ENCODE assay signal across 23 cellular contexts in genomic region chr3:25887907-25888306, GRCh38.
A peak's percentile ranks its signal among the peaks of the same experiment; 100 is the strongest.
DNase-seq lines count a peak whose midpoint lies in the region; ATAC-seq and TF ChIP-seq lines count a peak whose summit lies in the region.
"Had no signal": no experiment of that assay in that cellular context is flagged by ENCODE, and none has a peak within 500 bp of the region (broad histone marks: within the 10 kb centered on the region; RNA-seq: fewer than 3 reads in every experiment).

No MANE protein-coding gene starts in this region.

- H3K27me3 Mint-ChIP-seq in activated naive CD4-positive, alpha-beta T cell treated with anti-CD3 and anti-CD28 coated beads, Interleukin-2, amount 50 U/mL, for 24 hours: peaks cover 6% of the 10 kb centered on the region
- peaks cover 7% of the 10 kb centered on the region for H3K27me3 Mint-ChIP-seq in activated naive CD4-positive, alpha-beta T cell treated with anti-CD3 and anti-CD28 coated beads, Interleukin-2, amount 10 ng/mL, durations not matched to agents 7 days and 5 days
- H3K27me3 Mint-ChIP-seq in natural killer cell (ENCODE audit: low read depth in 2 of 2): peaks cover 0 to 4% of the 10 kb centered on the region in 2 donors
- peaks cover 3 to 4% of the 10 kb centered on the region in 2 donors for H3K27me3 Mint-ChIP-seq in natural killer cell treated with Interleukin-12 subunit alpha and Interleukin-12 subunit beta and Interleukin-15 and Interleukin-18, amount 100 ng/mL, for 72 hours
- peaks cover 8% of the 10 kb centered on the region for H3K27me3 Mint-ChIP-seq in activated T-helper 17 cell treated with anti-CD3 and anti-CD28 coated beads, Interleukin-2, amount 50 U/mL, for 72 hours
- peaks cover 8% of the 10 kb centered on the region for H3K27me3 Mint-ChIP-seq in stimulated activated naive CD8-positive, alpha-beta T cell treated with anti-CD3 and anti-CD28 coated beads, Interleukin-15, amount 100 ng/mL, for 72 hours

- ATAC-seq in natural killer cell: peak in 2 of 3 donors; percentile 42 to 55
- ATAC-seq in natural killer cell treated with Interleukin-12 subunit alpha and Interleukin-12 subunit beta and Interleukin-15 and Interleukin-18, amount 100 ng/mL, for 72 hours: no peak
- peak; percentile 80 for ATAC-seq in activated T-helper 17 cell treated with anti-CD3 and anti-CD28 coated beads, Interleukin-2, amount 50 U/mL, for 72 hours (replicated peaks)
- peak; percentile 31 for ATAC-seq in stimulated activated naive CD8-positive, alpha-beta T cell treated with anti-CD3 and anti-CD28 coated beads, Interleukin-15, amount 100 ng/mL, for 72 hours
- ATAC-seq: A549, GM12878, HCT116 had no signal

- H3K36me3 Mint-ChIP-seq in activated naive CD4-positive, alpha-beta T cell treated with anti-CD3 and anti-CD28 coated beads, Interleukin-2, amount 50 U/mL, for 24 hours: no peaks in the 10 kb centered on the region
- H3K36me3 Mint-ChIP-seq in activated naive CD4-positive, alpha-beta T cell treated with anti-CD3 and anti-CD28 coated beads, Interleukin-2, amount 10 ng/mL, durations not matched to agents 7 days and 5 days: no peaks in the 10 kb centered on the region
- H3K36me3 Mint-ChIP-seq in natural killer cell: no peaks in the 10 kb centered on the region
- H3K36me3 Mint-ChIP-seq in natural killer cell treated with Interleukin-12 subunit alpha and Interleukin-12 subunit beta and Interleukin-15 and Interleukin-18, amount 100 ng/mL, for 72 hours: no peaks in the 10 kb centered on the region
- no peaks in the 10 kb centered on the region for H3K36me3 Mint-ChIP-seq in activated T-helper 17 cell treated with anti-CD3 and anti-CD28 coated beads, Interleukin-2, amount 50 U/mL, for 72 hours (ENCODE audit: low read depth)
- H3K36me3 Mint-ChIP-seq: CD14-positive monocyte; CD8-positive, alpha-beta memory T cell had no signal

- no peaks in the 10 kb centered on the region for H3K9me3 Mint-ChIP-seq in activated naive CD4-positive, alpha-beta T cell treated with anti-CD3 and anti-CD28 coated beads, Interleukin-2, amount 50 U/mL, for 24 hours
- no peaks in the 10 kb centered on the region for H3K9me3 Mint-ChIP-seq in activated naive CD4-positive, alpha-beta T cell treated with anti-CD3 and anti-CD28 coated beads, Interleukin-2, amount 10 ng/mL, durations not matched to agents 7 days and 5 days
- peaks cover 0 to 2% of the 10 kb centered on the region in 2 donors for H3K9me3 Mint-ChIP-seq in natural killer cell
- H3K9me3 Mint-ChIP-seq in natural killer cell treated with Interleukin-12 subunit alpha and Interleukin-12 subunit beta and Interleukin-15 and Interleukin-18, amount 100 ng/mL, for 72 hours: no peaks in the 10 kb centered on the region
- H3K9me3 Mint-ChIP-seq in activated T-helper 17 cell treated with anti-CD3 and anti-CD28 coated beads, Interleukin-2, amount 50 U/mL, for 72 hours: no peaks in the 10 kb centered on the region
- no peaks in the 10 kb centered on the region for H3K9me3 Mint-ChIP-seq in stimulated activated naive CD8-positive, alpha-beta T cell treated with anti-CD3 and anti-CD28 coated beads, Interleukin-15, amount 100 ng/mL, for 72 hours
- H3K9me3 Mint-ChIP-seq: CD4-positive, alpha-beta T cell; H9 had no signal

- H3K4me3 Mint-ChIP-seq in activated naive CD4-positive, alpha-beta T cell treated with anti-CD3 and anti-CD28 coated beads, Interleukin-2, amount 50 U/mL, for 24 hours: no peak overlapping the region
- H3K4me3 Mint-ChIP-seq in activated naive CD4-positive, alpha-beta T cell treated with anti-CD3 and anti-CD28 coated beads, Interleukin-2, amount 10 ng/mL, durations not matched to agents 7 days and 5 days: no peak overlapping the region
- no peak overlapping the region for H3K4me3 Mint-ChIP-seq in natural killer cell
- H3K4me3 Mint-ChIP-seq in natural killer cell treated with Interleukin-12 subunit alpha and Interleukin-12 subunit beta and Interleukin-15 and Interleukin-18, amount 100 ng/mL, for 72 hours: no peak overlapping the region
- no peak overlapping the region for H3K4me3 Mint-ChIP-seq in activated T-helper 17 cell treated with anti-CD3 and anti-CD28 coated beads, Interleukin-2, amount 50 U/mL, for 72 hours
- no peak overlapping the region for H3K4me3 Mint-ChIP-seq in stimulated activated naive CD8-positive, alpha-beta T cell treated with anti-CD3 and anti-CD28 coated beads, Interleukin-15, amount 100 ng/mL, for 72 hours
- H3K4me3 Mint-ChIP-seq: CD14-positive monocyte; CD4-positive, alpha-beta T cell; CD8-positive, alpha-beta memory T cell; H9 had no signal

- peak overlapping the region; percentile 41 for H3K27ac Mint-ChIP-seq in activated naive CD4-positive, alpha-beta T cell treated with anti-CD3 and anti-CD28 coated beads, Interleukin-2, amount 50 U/mL, for 24 hours
- no peak overlapping the region for H3K27ac Mint-ChIP-seq in activated naive CD4-positive, alpha-beta T cell treated with anti-CD3 and anti-CD28 coated beads, Interleukin-2, amount 10 ng/mL, durations not matched to agents 7 days and 5 days
- no peak overlapping the region for H3K27ac Mint-ChIP-seq in natural killer cell
- H3K27ac Mint-ChIP-seq in natural killer cell treated with Interleukin-12 subunit alpha and Interleukin-12 subunit beta and Interleukin-15 and Interleukin-18, amount 100 ng/mL, for 72 hours: no peak overlapping the region
- no peak overlapping the region for H3K27ac Mint-ChIP-seq in activated T-helper 17 cell treated with anti-CD3 and anti-CD28 coated beads, Interleukin-2, amount 50 U/mL, for 72 hours
- H3K27ac Mint-ChIP-seq in stimulated activated naive CD8-positive, alpha-beta T cell treated with anti-CD3 and anti-CD28 coated beads, Interleukin-15, amount 100 ng/mL, for 72 hours: no peak overlapping the region
- H3K27ac Mint-ChIP-seq: CD14-positive monocyte; CD4-positive, alpha-beta T cell; H9 had no signal

- no peaks in the 10 kb centered on the region for H3K4me1 Mint-ChIP-seq in activated naive CD4-positive, alpha-beta T cell treated with anti-CD3 and anti-CD28 coated beads, Interleukin-2, amount 50 U/mL, for 24 hours
- H3K4me1 Mint-ChIP-seq in activated naive CD4-positive, alpha-beta T cell treated with anti-CD3 and anti-CD28 coated beads, Interleukin-2, amount 10 ng/mL, durations not matched to agents 7 days and 5 days: no peaks in the 10 kb centered on the region
- H3K4me1 Mint-ChIP-seq in natural killer cell: peaks cover 14 to 19% of the 10 kb centered on the region in 2 donors
- peaks cover 0 to 11% of the 10 kb centered on the region in 2 donors for H3K4me1 Mint-ChIP-seq in natural killer cell treated with Interleukin-12 subunit alpha and Interleukin-12 subunit beta and Interleukin-15 and Interleukin-18, amount 100 ng/mL, for 72 hours (ENCODE audit: low read depth in 2 of 2)
- H3K4me1 Mint-ChIP-seq in activated T-helper 17 cell treated with anti-CD3 and anti-CD28 coated beads, Interleukin-2, amount 50 U/mL, for 72 hours: no peaks in the 10 kb centered on the region
- H3K4me1 Mint-ChIP-seq in stimulated activated naive CD8-positive, alpha-beta T cell treated with anti-CD3 and anti-CD28 coated beads, Interleukin-15, amount 100 ng/mL, for 72 hours: no peaks in the 10 kb centered on the region
- H3K4me1 Mint-ChIP-seq: CD14-positive monocyte; CD8-positive, alpha-beta memory T cell had no signal

- DNase-seq in activated naive CD4-positive, alpha-beta T cell treated with anti-CD3 and anti-CD28 coated beads, Interleukin-2, amount 10 ng/mL, durations not matched to agents 7 days and 5 days: no peak
- no peak for DNase-seq in natural killer cell
- no peak for DNase-seq in natural killer cell treated with Interleukin-12 subunit alpha and Interleukin-12 subunit beta and Interleukin-15 and Interleukin-18, amount 100 ng/mL, for 72 hours (ENCODE audit: low spot score)
- DNase-seq in stimulated activated naive CD8-positive, alpha-beta T cell treated with anti-CD3 and anti-CD28 coated beads, Interleukin-15, amount 100 ng/mL, for 72 hours: no peak
- DNase-seq in HUDEP-2 (lab: John Stamatoyannopoulos, UW; ENCODE audit: unreplicated experiment in 76 of 76): no peak
- DNase-seq: 8988T; ACHN; AML-193; BE2C; CD4-positive, alpha-beta T cell; CD8-positive, alpha-beta memory T cell; DMS 273 treated with DMSO at 0.1 percent for 48 hours; DMS79; EL; GDM1; GM23248; H9 had no signal

- intact Hi-C loops in natural killer cell (cut with micrococcal nuclease): no loop called here

- CTCF ChIA-PET in activated naive CD4-positive, alpha-beta T cell treated with anti-CD3 and anti-CD28 coated beads, Interleukin-2, amount 10 ng/mL, durations not matched to agents 7 days and 5 days (lab: Charles Lee): no interaction called here

- no peak for TF ChIP-seq CTCF in natural killer cell (IDR thresholded peaks at IDR 0.05)

Comparison
In these comparisons a context has a peak if more than half of its experiments do, and no peak if none do; other contexts are left out.
1. ATAC-seq: peak in natural killer cell (2 of 3), activated T-helper 17 cell treated with anti-CD3 and anti-CD28 coated beads, Interleukin-2, amount 50 U/mL, for 72 hours (single experiment) and stimulated activated naive CD8-positive, alpha-beta T cell treated with anti-CD3 and anti-CD28 coated beads, Interleukin-15, amount 100 ng/mL, for 72 hours (single experiment); none in natural killer cell treated with Interleukin-12 subunit alpha and Interleukin-12 subunit beta and Interleukin-15 and Interleukin-18, amount 100 ng/mL, for 72 hours (0 of 2).